Comparison of ENCODE assay signal across 9 cellular contexts in genomic region chr4:158172196-158172557, GRCh38. TPM values are rescaled to one million over a fixed set of nuclear protein-coding genes. Genes with fewer than 3 reads are reported as not detected.
DNase-seq lines count a peak whose midpoint lies in the region; ATAC-seq, FAIRE-seq and TF ChIP-seq lines count a peak whose summit lies in the region.
"Had no signal": no experiment of that assay in that cellular context is flagged by ENCODE, and none has a peak within 500 bp of the region (broad histone marks: within the 10 kb centered on the region; RNA-seq: fewer than 3 reads in every experiment).

No MANE protein-coding gene starts in this region.

- no peak for TF ChIP-seq POLR2A in HepG2 (IDR thresholded peaks at IDR 0.05; ENCODE audit: insufficient read depth in 1 of 2, low read depth in 2 of 2, low read length in 2 of 2)

- H3K79me2 ChIP-seq in HepG2 (ENCODE audit: insufficient read depth, low read length): peaks cover 59% of the 10 kb centered on the region

- TF ChIP-seq RAD21 in HepG2 (CRISPR knock-in tag; IDR thresholded peaks at IDR 0.05): no peak

- H4K20me1 ChIP-seq in HepG2 (ENCODE audit: insufficient read depth, low read length): no peaks in the 10 kb centered on the region; the same call in 1 of the 2 replicates

- in situ Hi-C loops in astrocyte of the spinal cord (cut with HindIII; ENCODE audit: low sequenced_read_pairs): no loop called here
- in situ Hi-C loops in HepG2 (cut with HindIII; ENCODE audit: extremely low pct_ligation_motif_present, low pct_unique_long_range_greater_than_20kb): loop anchor here (5.0 kb wide), 1 partner anchor 180 kb away; no protein-coding TSS in a partner anchor

- H3K36me3 ChIP-seq in HUES64 (ENCODE audit: insufficient read depth, low read length) (no peaks in the 10 kb centered on the region), HepG2 (replicated peaks in 1 of 2; ENCODE audit: control insufficient read depth in 1 of 2, insufficient read depth in 2 of 2, low read length in 2 of 2) (peaks cover 0 to 1% of the 10 kb centered on the region in 2 experiments; a peak in 2 of 5 replicates), thoracic aorta (no peaks in the 10 kb centered on the region)

- peak overlapping the region; percentile 72 for H3K4me2 ChIP-seq in HepG2 (ENCODE audit: low read depth, low read length)

- CTCF ChIA-PET in HepG2 (lab: Yijun Ruan, JAX; ENCODE audit: low intra/inter-chr PET ratio, low total read pairs): interaction anchor here (1.7 to 3.7 kb wide), 2 partner anchors 180 to 193 kb away, joined by 3 to 50 read pairs; no protein-coding TSS in a partner anchor

- peak overlapping the region; percentile 33 for H2AFZ ChIP-seq in HepG2 (ENCODE audit: low read length)

- H3K27ac ChIP-seq in HUES64 (ENCODE audit: low read depth, low read length): no peak overlapping the region
- H3K27ac ChIP-seq in HepG2 (ENCODE audit: extremely low read length, insufficient read depth, low read length): peak overlapping the region; percentile 79
- H3K27ac ChIP-seq in thoracic aorta: peak overlapping the region; percentile 93 to 98

- H3K9ac ChIP-seq in HUES64 (ENCODE audit: low read depth, low read length) (no peak overlapping the region), HepG2 (ENCODE audit: insufficient read depth, low read depth, low read length) (peak overlapping the region; percentile 76)

- WGBS in HUES64: 95% methylated on average over 1 of the region's 2 CpGs
- 0% methylated on average over 2 of the region's 2 CpGs for WGBS in HepG2 (ENCODE audit: low lambda C conversion rate)

- peak; percentile 83 for DNase-seq in astrocyte of the spinal cord (ENCODE audit: low read depth, low spot score)
- no peak for DNase-seq in HepG2 (ENCODE audit: low spot score)
- DNase-seq in thoracic aorta (ENCODE audit: low spot score): no peak
- DNase-seq in stimulated activated CD4-positive, alpha-beta T cell treated with anti-CD3 and anti-CD28 coated beads, Interleukin-4, amount 100 ng/mL, for 1 hour: no peak
- no peak for DNase-seq in NCI-H146 (lab: John Stamatoyannopoulos, UW)
- DNase-seq: NK-92 treated with Interleukin-12 subunit alpha and Interleukin-12 subunit beta, amount 100 ng/mL, for 24 hours had no signal

- no peak for ATAC-seq in HepG2
- no peak for ATAC-seq in thoracic aorta (ENCODE audit: insufficient number of reproducible peaks, low FRiP score, low read depth)
- no peak for ATAC-seq in GM18873 (IDR thresholded peaks at IDR 0.05; ENCODE audit: low FRiP score, unreplicated experiment)
- ATAC-seq: activated T-cell treated with anti-CD3 and anti-CD28 coated beads, Interleukin-2, amount 50 U/mL, for 72 hours had no signal

- H3K27me3 ChIP-seq in HUES64 (ENCODE audit: insufficient read depth, low read length): no peaks in the 10 kb centered on the region
- no peaks in the 10 kb centered on the region for H3K27me3 ChIP-seq in HepG2 (ENCODE audit: control insufficient read depth in 1 of 2, insufficient read depth in 2 of 2, low read length in 2 of 2)
- H3K27me3 ChIP-seq in thoracic aorta (replicated peaks; ENCODE audit: insufficient read depth): no peaks in the 10 kb centered on the region

- POLR2A ChIA-PET in HepG2 (lab: Yijun Ruan, JAX): interaction anchor here (2.7 kb wide), 1 partner anchor 178 kb away, joined by 25 read pairs; no protein-coding TSS in a partner anchor

- intact Hi-C loops in HepG2 (cut with micrococcal nuclease; ENCODE audit: unreplicated experiment): loop anchor here (1.0 to 10.0 kb wide), 3 partner anchors 180 to 657 kb away; no protein-coding TSS in a partner anchor

- no peak for FAIRE-seq in HepG2 (lab: Jason Lieb, UNC)

- TF ChIP-seq CTCF in astrocyte of the spinal cord (IDR thresholded peaks at IDR 0.05; ENCODE audit: low read depth, low read length) (no peak), HepG2 (CRISPR knock-in tag; IDR thresholded peaks at IDR 0.05) (no peak), thoracic aorta (IDR thresholded peaks at IDR 0.05) (no peak)

- H3K9me3 ChIP-seq in HUES64 (ENCODE audit: insufficient read depth, low read depth, low read length) (no peaks in the 10 kb centered on the region), HepG2 (ENCODE audit: low read length) (no peaks in the 10 kb centered on the region), thoracic aorta (no peaks in the 10 kb centered on the region)

- H3K4me1 ChIP-seq in HUES64 (ENCODE audit: insufficient read depth, low read length) (peaks cover 2% of the 10 kb centered on the region; the same call in 1 of the 2 replicates), HepG2 (ENCODE audit: insufficient read depth, low read length) (peaks cover 79% of the 10 kb centered on the region), thoracic aorta (ENCODE audit: control insufficient read depth in 1 of 2, low read depth in 2 of 2) (peaks cover 25 to 56% of the 10 kb centered on the region in 2 donors)

- TF ChIP-seq EP300 in HepG2 (IDR thresholded peaks at IDR 0.05; ENCODE audit: low read depth in 2 of 2, low read length in 2 of 2) (no peak), HepG2 (CRISPR knock-in tag; IDR thresholded peaks at IDR 0.05; ENCODE audit: borderline replicate concordance) (no peak)

- H3K4me3 ChIP-seq in HUES64 (ENCODE audit: low read length) (peak overlapping the region; percentile 26; the same call in 1 of the 2 replicates), astrocyte of the spinal cord (ENCODE audit: low read depth, low read length) (peak overlapping the region; percentile 42), HepG2 (replicated peaks in 1 of 3; ENCODE audit: insufficient read depth in 1 of 3, low read depth in 2 of 3, low read length in 3 of 3) (peak overlapping the region; percentile 73 to 87 (median 78)), thoracic aorta (peak overlapping the region; percentile 84)

- BruUV-seq in HepG2 (replicated peaks; lab: Mats Ljungman, UMichigan): TSS peak; percentile 43

RNA-seq across cellular contexts. Expression of gene GASK1B, which starts 0.6 kb away (rescaled TPM):
- 0.95 TPM for polyA plus RNA-seq in HUES64 (2013, experiment 1 of 2)
- polyA plus RNA-seq in HUES64 (2013, experiment 2 of 2): 1.4 TPM
- 40.4 and 50.0 TPM in 2 replicates for total RNA-seq in HepG2 (2016; rRNA removed; fragmentation: Illumina TruSeq; extraction: Trizol)
- 2.5 and 3.1 TPM in 2 replicates for total RNA-seq in HepG2 (2016; cell fraction: cytosol; rRNA removed; fragmentation: Illumina TruSeq; extraction: Trizol; ENCODE audit: low read depth)
- 35.3 and 52.8 TPM in 2 replicates for total RNA-seq in HepG2 (2016; cell fraction: insoluble cytoplasmic fraction; rRNA removed; fragmentation: Illumina TruSeq; extraction: Trizol)
- 13.1 and 13.2 TPM in 2 replicates for total RNA-seq in HepG2 (2016; cell fraction: membrane; rRNA removed; fragmentation: Illumina TruSeq; extraction: Trizol)
- 56.3 and 57.2 TPM in 2 replicates for total RNA-seq in HepG2 (2016; cell fraction: nucleus; rRNA removed; fragmentation: Illumina TruSeq; extraction: Trizol)
- polyA plus RNA-seq in HepG2 (2011; rRNA removed): 23.0 and 29.1 TPM in 2 replicates
- polyA plus RNA-seq in HepG2 (2011; cell fraction: cytosol; rRNA removed): 16.9 and 19.4 TPM in 2 replicates
- polyA plus RNA-seq in HepG2 (2011; cell fraction: nucleus; rRNA removed): 20.4 and 23.5 TPM in 2 replicates
- polyA plus RNA-seq in HepG2 (2012): 24.3 and 25.1 TPM in 2 replicates
- 1.6 and 1.7 TPM in 2 replicates for polyA plus RNA-seq in HepG2 (2016; cell fraction: cytosol; fragmentation: Illumina TruSeq; extraction: Trizol; ENCODE audit: low read depth)
- polyA plus RNA-seq in HepG2 (2016; cell fraction: insoluble cytoplasmic fraction; fragmentation: Illumina TruSeq; extraction: Trizol; ENCODE audit: low read depth): 38.9 and 44.5 TPM in 2 replicates
- polyA plus RNA-seq in HepG2 (2016; cell fraction: membrane; fragmentation: Illumina TruSeq; extraction: Trizol; ENCODE audit: low read depth): 5.1 and 6.2 TPM in 2 replicates
- polyA plus RNA-seq in HepG2 (2016; cell fraction: nucleus; fragmentation: Illumina TruSeq; extraction: Trizol; ENCODE audit: insufficient read depth, low read depth): 47.6 and 48.5 TPM in 2 replicates
- 0.05 and 56.5 TPM in 2 replicates for polyA minus RNA-seq in HepG2 (2011; rRNA and poly(A)+ RNA removed; ENCODE audit: low replicate concordance)
- polyA minus RNA-seq in HepG2 (2011; cell fraction: cytosol; rRNA and poly(A)+ RNA removed): 51.6 and 55.0 TPM in 2 replicates
- polyA minus RNA-seq in HepG2 (2011; cell fraction: nucleus; rRNA and poly(A)+ RNA removed): 104 and 111 TPM in 2 replicates
- 100 to 1,000 TPM; 147 to 169 TPM for total RNA-seq in thoracic aorta
- total RNA-seq: activated T-cell treated with anti-CD3 and anti-CD28 coated beads, Interleukin-2, amount 50 U/mL, for 72 hours had no signal

RNA-seq across cellular contexts. Expression of gene TMEM144, which starts 38.1 kb away (rescaled TPM):
- 2.6 TPM for polyA plus RNA-seq in HUES64 (2013, experiment 1 of 2)
- 3.1 TPM for polyA plus RNA-seq in HUES64 (2013, experiment 2 of 2)
- total RNA-seq in HepG2 (2016; rRNA removed; fragmentation: Illumina TruSeq; extraction: Trizol) (10.5 and 12.3 TPM in 2 replicates), thoracic aorta (10 to 100 TPM; 22.6 to 24.2 TPM)
- total RNA-seq in HepG2 (2016; cell fraction: cytosol; rRNA removed; fragmentation: Illumina TruSeq; extraction: Trizol; ENCODE audit: low read depth): 3.9 and 4.8 TPM in 2 replicates
- total RNA-seq in HepG2 (2016; cell fraction: insoluble cytoplasmic fraction; rRNA removed; fragmentation: Illumina TruSeq; extraction: Trizol): 10.6 and 15.0 TPM in 2 replicates
- total RNA-seq in HepG2 (2016; cell fraction: membrane; rRNA removed; fragmentation: Illumina TruSeq; extraction: Trizol): 7.6 and 7.7 TPM in 2 replicates
- 29.5 and 33.6 TPM in 2 replicates for total RNA-seq in HepG2 (2016; cell fraction: nucleus; rRNA removed; fragmentation: Illumina TruSeq; extraction: Trizol)
- 10.6 and 10.9 TPM in 2 replicates for polyA plus RNA-seq in HepG2 (2011; rRNA removed)
- polyA plus RNA-seq in HepG2 (2011; cell fraction: cytosol; rRNA removed): 3.2 and 4.2 TPM in 2 replicates
- polyA plus RNA-seq in HepG2 (2011; cell fraction: nucleus; rRNA removed): 17.3 and 21.4 TPM in 2 replicates
- 5.2 and 9.3 TPM in 2 replicates for polyA plus RNA-seq in HepG2 (2012)
- polyA plus RNA-seq in HepG2 (2016; cell fraction: cytosol; fragmentation: Illumina TruSeq; extraction: Trizol; ENCODE audit: low read depth): 1.2 and 2.4 TPM in 2 replicates
- polyA plus RNA-seq in HepG2 (2016; cell fraction: insoluble cytoplasmic fraction; fragmentation: Illumina TruSeq; extraction: Trizol; ENCODE audit: low read depth): 7.1 and 8.5 TPM in 2 replicates
- polyA plus RNA-seq in HepG2 (2016; cell fraction: membrane; fragmentation: Illumina TruSeq; extraction: Trizol; ENCODE audit: low read depth): 3.7 and 4.8 TPM in 2 replicates
- polyA plus RNA-seq in HepG2 (2016; cell fraction: nucleus; fragmentation: Illumina TruSeq; extraction: Trizol; ENCODE audit: insufficient read depth, low read depth): 35.6 and 36.7 TPM in 2 replicates
- 2.2 and 19.2 TPM in 2 replicates for polyA minus RNA-seq in HepG2 (2011; rRNA and poly(A)+ RNA removed; ENCODE audit: low replicate concordance)
- polyA minus RNA-seq in HepG2 (2011; cell fraction: cytosol; rRNA and poly(A)+ RNA removed): 9.4 and 10.4 TPM in 2 replicates
- polyA minus RNA-seq in HepG2 (2011; cell fraction: nucleus; rRNA and poly(A)+ RNA removed): 77.5 and 78.0 TPM in 2 replicates

Comparison
In these comparisons a context has a peak if more than half of its experiments do, and no peak if none do; other contexts are left out.
1. H3K4me3 ChIP-seq: peak in every context shown above with its lines; median percentile 84 in thoracic aorta; 78 in HepG2; 42 in astrocyte of the spinal cord; 26 in HUES64.